In genomic region chr1:36553591-36554417, GRCh38 we compare ENCODE assay signal across 8 cellular contexts.
DNase-seq lines count a peak whose midpoint lies in the region; ATAC-seq and TF ChIP-seq lines count a peak whose summit lies in the region.

No MANE protein-coding gene starts in this region.

- DNase-seq in CMK (ENCODE audit: low read depth), result peak; percentile 39
- DNase-seq in HuH-7.5 (ENCODE audit: low spot score), result peak; percentile 53
- DNase-seq in NOMO-1 treated with DMSO at 0.1 percent for 48 hours (lab: John Stamatoyannopoulos, UW; ENCODE audit: unreplicated experiment), result peak; percentile 63
- peak; percentile 60 for DNase-seq in activated CD8-positive, alpha-beta memory T cell treated with anti-CD3 and anti-CD28 coated beads, Interleukin-2, amount 50 U/mL, for 4 hours
- DNase-seq in stimulated activated naive CD4-positive, alpha-beta T cell (lab: John Stamatoyannopoulos, UW), result peak in 5 of 6 experiments; percentile 20 to 55 (median 35)

- peak; percentile 65 to 70 (median 67) for TF ChIP-seq CTCF in nephron (IDR thresholded peaks at IDR 0.05; ENCODE audit: unreplicated experiment in 3 of 3)

- no peaks in the 10 kb centered on the region for H3K4me1 Mint-ChIP-seq in nephron

- peaks cover 78% of the 10 kb centered on the region for H3K27me3 Mint-ChIP-seq in nephron (ENCODE audit: low read depth)

- ATAC-seq in esophagus mucosa (peak; percentile 78), GM19395 (IDR thresholded peaks at IDR 0.05; ENCODE audit: unreplicated experiment) (no peak)

- H3K4me3 Mint-ChIP-seq in nephron, result no peak overlapping the region

- H3K36me3 Mint-ChIP-seq in nephron (ENCODE audit: low read depth), result no peaks in the 10 kb centered on the region

- no peaks in the 10 kb centered on the region for H3K9me3 Mint-ChIP-seq in nephron

- no peak overlapping the region for H3K27ac Mint-ChIP-seq in nephron
